Comparison of ENCODE assay signal across 15 cellular contexts in genomic region chr11:74010306-74010981, GRCh38. TPM values are rescaled to one million over a fixed set of nuclear protein-coding genes. Genes with fewer than 3 reads are reported as not detected.
A peak's percentile ranks its signal among the peaks of the same experiment; 100 is the strongest.
DNase-seq lines count a peak whose midpoint lies in the region; ATAC-seq and TF ChIP-seq lines count a peak whose summit lies in the region.
"Had no signal": no experiment of that assay in that cellular context is flagged by ENCODE, and none has a peak within 500 bp of the region (broad histone marks: within the 10 kb centered on the region; RNA-seq: fewer than 3 reads in every experiment).

No MANE protein-coding gene starts in this region.

- peaks cover 0 to 35% (median 0%) of the 10 kb centered on the region in 9 donors for H3K36me3 ChIP-seq in heart right ventricle
- H3K36me3 ChIP-seq in effector memory CD4-positive, alpha-beta T cell (ENCODE audit: control insufficient read depth, insufficient read depth, low read length): no peaks in the 10 kb centered on the region
- H3K36me3 ChIP-seq: BE2C had no signal

- H3K36me3 Mint-ChIP-seq in T-helper 2 cell treated with Interferon-gamma antibody and Interleukin-4, amounts not matched to agents 5 μg/mL and 100 μg/mL, for 36 hours (ENCODE audit: low read depth): peaks cover 19% of the 10 kb centered on the region
- H3K36me3 Mint-ChIP-seq in stimulated activated effector memory CD8-positive, alpha-beta T cell treated with anti-CD3 and anti-CD28 coated beads, Interleukin-12 subunit alpha, Interleukin-12 subunit beta, amount 100 ng/mL, for 72 hours: peaks cover 15% of the 10 kb centered on the region
- H3K36me3 Mint-ChIP-seq in mesothelial cell of epicardium: peaks cover 10% of the 10 kb centered on the region

- H3K4me3 Mint-ChIP-seq in T-helper 2 cell treated with Interferon-gamma antibody and Interleukin-4, amounts not matched to agents 5 μg/mL and 100 μg/mL, for 36 hours: peak overlapping the region; percentile 51
- peak overlapping the region; percentile 47 for H3K4me3 Mint-ChIP-seq in stimulated activated effector memory CD8-positive, alpha-beta T cell treated with anti-CD3 and anti-CD28 coated beads, Interleukin-12 subunit alpha, Interleukin-12 subunit beta, amount 100 ng/mL, for 72 hours
- H3K4me3 Mint-ChIP-seq in mesothelial cell of epicardium: no peak overlapping the region
- H3K4me3 Mint-ChIP-seq: brain had no signal

- ATAC-seq in Right ventricle myocardium superior (ENCODE audit: poor library complexity): peak; percentile 7
- no peak for ATAC-seq in heart right ventricle
- no peak for ATAC-seq in stimulated activated effector memory CD8-positive, alpha-beta T cell treated with anti-CD3 and anti-CD28 coated beads, Interleukin-12 subunit alpha, Interleukin-12 subunit beta, amount 100 ng/mL, for 72 hours
- ATAC-seq in GM21423 (IDR thresholded peaks at IDR 0.05; ENCODE audit: unreplicated experiment): no peak

- intact Hi-C loops in Right ventricle myocardium superior (cut with DNase I) (no loop called here), heart right ventricle (cut with DNase I) (no loop called here)

- H3K27me3 Mint-ChIP-seq in T-helper 2 cell treated with Interferon-gamma antibody and Interleukin-4, amounts not matched to agents 5 μg/mL and 100 μg/mL, for 36 hours (ENCODE audit: low read depth): no peaks in the 10 kb centered on the region
- H3K27me3 Mint-ChIP-seq in mesothelial cell of epicardium (ENCODE audit: low read depth): no peaks in the 10 kb centered on the region
- H3K27me3 Mint-ChIP-seq: brain had no signal

- DNase-seq in Right ventricle myocardium superior: no peak
- no peak for DNase-seq in heart right ventricle
- DNase-seq in T-helper 2 cell treated with Interferon-gamma antibody and Interleukin-4, amounts not matched to agents 5 μg/mL and 100 μg/mL, for 36 hours (ENCODE audit: low spot score): no peak
- DNase-seq in effector memory CD4-positive, alpha-beta T cell: no peak
- DNase-seq in stimulated activated effector memory CD8-positive, alpha-beta T cell treated with anti-CD3 and anti-CD28 coated beads, Interleukin-12 subunit alpha, Interleukin-12 subunit beta, amount 100 ng/mL, for 72 hours (ENCODE audit: low spot score in 2 of 2): no peak
- no peak for DNase-seq in mesothelial cell of epicardium (ENCODE audit: low spot score in 2 of 2, unreplicated experiment in 2 of 2)
- DNase-seq in UCSD-AML1 (lab: John Stamatoyannopoulos, UW; ENCODE audit: unreplicated experiment): no peak
- DNase-seq: BE2C, NCI-H1092, NCI-H774, SK-N-SH had no signal

- H3K9me3 ChIP-seq in heart right ventricle: no peaks in the 10 kb centered on the region
- H3K9me3 ChIP-seq in effector memory CD4-positive, alpha-beta T cell (ENCODE audit: control insufficient read depth, low read length): no peaks in the 10 kb centered on the region
- H3K9me3 ChIP-seq: BE2C, SK-N-SH had no signal

- 80 to 82% methylated on average over 3 of the region's 3 CpGs for WGBS in heart right ventricle, 2 donors

- no peaks in the 10 kb centered on the region for H3K27me3 ChIP-seq in heart right ventricle
- no peaks in the 10 kb centered on the region for H3K27me3 ChIP-seq in effector memory CD4-positive, alpha-beta T cell (replicated peaks; ENCODE audit: control insufficient read depth, insufficient read depth, low read length, poor library complexity, severe bottlenecking)
- H3K27me3 ChIP-seq: BE2C had no signal

- no peak for TF ChIP-seq CTCF in heart right ventricle (IDR thresholded peaks at IDR 0.05)
- no peak for TF ChIP-seq CTCF in mesothelial cell of epicardium (IDR thresholded peaks at IDR 0.05; ENCODE audit: unreplicated experiment)

- no peak overlapping the region for H3K4me3 ChIP-seq in heart right ventricle
- no peak overlapping the region for H3K4me3 ChIP-seq in effector memory CD4-positive, alpha-beta T cell (ENCODE audit: insufficient read depth, low read depth, low read length, poor library complexity, severe bottlenecking)

- H3K4me1 Mint-ChIP-seq in T-helper 2 cell treated with Interferon-gamma antibody and Interleukin-4, amounts not matched to agents 5 μg/mL and 100 μg/mL, for 36 hours (ENCODE audit: low read depth): peaks cover 73% of the 10 kb centered on the region
- H3K4me1 Mint-ChIP-seq in stimulated activated effector memory CD8-positive, alpha-beta T cell treated with anti-CD3 and anti-CD28 coated beads, Interleukin-12 subunit alpha, Interleukin-12 subunit beta, amount 100 ng/mL, for 72 hours: peaks cover 64% of the 10 kb centered on the region
- peaks cover 22% of the 10 kb centered on the region for H3K4me1 Mint-ChIP-seq in mesothelial cell of epicardium
- H3K4me1 Mint-ChIP-seq: brain had no signal

- H3K27ac ChIP-seq in heart right ventricle: peak overlapping the region in 3 of 10 donors; percentile 30 to 65 (median 35)
- H3K27ac ChIP-seq in effector memory CD4-positive, alpha-beta T cell (ENCODE audit: insufficient read depth, low read length, poor library complexity, severe bottlenecking): peak overlapping the region; percentile 80

- peaks cover 0 to 67% (median 26%) of the 10 kb centered on the region in 9 donors for H3K4me1 ChIP-seq in heart right ventricle
- peaks cover 95% of the 10 kb centered on the region for H3K4me1 ChIP-seq in effector memory CD4-positive, alpha-beta T cell (ENCODE audit: control insufficient read depth, insufficient read depth, low read length, poor library complexity, severe bottlenecking)
- H3K4me1 ChIP-seq: BE2C had no signal

- H3K9me3 Mint-ChIP-seq in T-helper 2 cell treated with Interferon-gamma antibody and Interleukin-4, amounts not matched to agents 5 μg/mL and 100 μg/mL, for 36 hours: no peaks in the 10 kb centered on the region
- H3K9me3 Mint-ChIP-seq in stimulated activated effector memory CD8-positive, alpha-beta T cell treated with anti-CD3 and anti-CD28 coated beads, Interleukin-12 subunit alpha, Interleukin-12 subunit beta, amount 100 ng/mL, for 72 hours: no peaks in the 10 kb centered on the region
- no peaks in the 10 kb centered on the region for H3K9me3 Mint-ChIP-seq in mesothelial cell of epicardium
- H3K9me3 Mint-ChIP-seq: brain had no signal

- H3K27ac Mint-ChIP-seq in T-helper 2 cell treated with Interferon-gamma antibody and Interleukin-4, amounts not matched to agents 5 μg/mL and 100 μg/mL, for 36 hours: peak overlapping the region; percentile 91
- peak overlapping the region; percentile 96 for H3K27ac Mint-ChIP-seq in stimulated activated effector memory CD8-positive, alpha-beta T cell treated with anti-CD3 and anti-CD28 coated beads, Interleukin-12 subunit alpha, Interleukin-12 subunit beta, amount 100 ng/mL, for 72 hours
- H3K27ac Mint-ChIP-seq in mesothelial cell of epicardium: no peak overlapping the region

RNA-seq across cellular contexts. Expression of gene UCP3, which starts 1.6 kb away (rescaled TPM):
- total RNA-seq in Right ventricle myocardium superior (17.2 TPM), heart right ventricle (10 to 100 TPM in 1 of 10 donors, 1 to 10 TPM in 7, under 1 TPM in 2; 0.61 to 12.6 (median 1.6) TPM), mesothelial cell of epicardium (4.1 to 5.8 TPM (median 4.5 TPM) in 3 replicates)
- 1 to 10 TPM in 1 of 2 donors, under 1 TPM in 1; 0.83 to 3.5 TPM for polyA plus RNA-seq in heart right ventricle

RNA-seq across cellular contexts. Expression of gene UCP2, which starts 27.8 kb away (rescaled TPM):
- total RNA-seq in Right ventricle myocardium superior: 25.8 TPM
- total RNA-seq in heart right ventricle: 10 to 100 TPM; 11.8 to 73.3 (median 18.1) TPM
- polyA plus RNA-seq in heart right ventricle: 10 to 100 TPM; 10.2 to 18.4 TPM
- total RNA-seq in mesothelial cell of epicardium: 27.1 to 31.5 TPM (median 27.7 TPM) in 3 replicates

RNA-seq across cellular contexts. Expression of gene DNAJB13, which starts 59.6 kb away (rescaled TPM):
- not detected for total RNA-seq in Right ventricle myocardium superior
- not detected for total RNA-seq in heart right ventricle
- not detected for polyA plus RNA-seq in heart right ventricle
- total RNA-seq in mesothelial cell of epicardium: 0.59 to 0.75 TPM (median 0.60 TPM) in 3 replicates
- total RNA-seq: lung microvascular endothelial cell, subcutaneous adipose tissue had no signal
